ENCODE assay signal across 1 cellular context in the genomic region with DNA sequence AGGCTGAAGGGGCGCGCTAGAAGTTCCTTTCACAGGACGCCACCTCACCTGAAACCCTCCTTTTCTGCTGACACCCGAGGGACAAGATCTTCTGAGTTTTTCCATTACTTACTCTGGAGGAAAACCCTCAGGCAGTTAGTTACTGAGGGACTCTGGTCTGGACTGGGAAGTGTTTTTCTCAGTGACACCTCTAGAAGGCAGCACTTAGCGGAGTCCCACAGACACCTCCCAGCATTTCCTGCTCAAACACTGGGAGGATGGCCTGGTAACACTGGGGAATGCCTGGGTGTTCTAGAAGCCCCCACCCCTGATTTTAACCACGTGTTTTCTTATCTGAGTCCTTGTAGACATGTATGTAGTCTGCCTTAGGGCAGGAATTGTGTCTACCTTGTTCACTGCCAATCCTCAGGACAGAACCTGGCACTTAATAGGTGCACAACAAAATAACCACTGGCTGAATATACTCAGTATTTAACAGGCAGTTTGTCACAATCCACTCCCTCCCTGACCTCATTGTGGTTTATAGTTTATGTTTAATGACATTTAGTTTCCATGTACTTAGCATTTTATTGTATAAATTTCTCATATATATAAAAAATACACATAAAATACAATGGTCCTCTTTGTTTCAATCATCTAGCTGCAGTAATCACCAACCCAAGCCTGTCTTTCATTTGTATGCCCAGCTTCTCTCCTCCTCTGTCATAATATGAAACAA.
TF ChIP-seq lines count a peak whose summit lies in the region.

No MANE protein-coding gene starts in this region.

TF ChIP-seq in H1, 55 proteins besides CTCF, POLR2A, EP300 and RAD21 (continued from another document):
- 0 out of 4 replicates have a peak, but pooled peaks of 1 of the 2 experiments have one; percentile 56 for TF ChIP-seq HDAC2 (IDR thresholded peaks at IDR 0.05; ENCODE audit: borderline replicate concordance in 1 of 2, low read depth in 2 of 2, low read length in 2 of 2)
